Comparison of ENCODE assay signal across 1 cellular context in genomic region chr1:181483084-181483559, GRCh38.
TF ChIP-seq lines count a peak whose summit lies in the region.

CACNA1E (plus strand) TSS chr1:181483517; CDS start chr1:181483745, 228 bp downstream.

TF ChIP-seq in H1, 55 proteins besides CTCF, POLR2A, EP300 and RAD21 (continued from another document):
- no peak for TF ChIP-seq CHD7 (IDR thresholded peaks at IDR 0.05; ENCODE audit: insufficient replicate concordance, low read length)
- no peak for TF ChIP-seq TEAD4 (IDR thresholded peaks at IDR 0.05; ENCODE audit: low read depth, low read length)
- TF ChIP-seq RBBP5 (IDR thresholded peaks at IDR 0.05; ENCODE audit: borderline replicate concordance, low read depth, low read length) = no peak
- TF ChIP-seq BACH1 (IDR thresholded peaks at IDR 0.05; ENCODE audit: low read length) = no peak
- TF ChIP-seq POU5F1 (IDR thresholded peaks at IDR 0.05; ENCODE audit: low read depth, low read length) = no peak
